19 cellular contexts compared by ENCODE assay signal in the genomic region with DNA sequence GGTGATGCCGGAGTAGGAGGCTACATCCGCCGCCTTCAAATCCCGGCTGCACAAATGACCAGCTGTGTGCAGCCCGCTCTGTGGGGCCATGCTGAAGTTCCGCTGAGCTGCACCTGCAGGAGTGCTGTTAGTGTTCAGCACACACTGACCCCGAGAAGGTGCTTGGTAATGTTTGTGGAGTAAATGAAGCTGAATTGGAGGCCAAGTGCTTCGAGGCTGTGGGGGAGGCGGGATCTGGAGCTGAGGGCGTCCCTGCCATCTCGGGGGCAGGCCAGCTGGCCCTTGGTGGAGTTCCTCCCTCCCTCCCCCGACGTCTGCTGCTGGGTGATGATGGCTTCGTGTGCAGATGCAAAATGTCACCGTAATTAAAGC. TPM values are rescaled to one million over a fixed set of nuclear protein-coding genes. Genes with fewer than 3 reads are reported as not detected.
DNase-seq lines count a peak whose midpoint lies in the region; ATAC-seq, FAIRE-seq and TF ChIP-seq lines count a peak whose summit lies in the region.
"Had no signal": no experiment of that assay in that cellular context is flagged by ENCODE, and none has a peak within 500 bp of the region (broad histone marks: within the 10 kb centered on the region; RNA-seq: fewer than 3 reads in every experiment).

No MANE protein-coding gene starts in this region.

- H3K27ac ChIP-seq in kidney (ENCODE audit: low read depth in 2 of 2, low read length in 2 of 2) (no peak overlapping the region), tibial nerve (no peak overlapping the region)
- H3K27ac ChIP-seq: ascending aorta, prostate gland, testis had no signal

- H3K4me1 ChIP-seq in kidney (ENCODE audit: control insufficient read depth in 1 of 2, insufficient read depth in 1 of 2, low read depth in 1 of 2, low read length in 2 of 2) (peaks cover 0 to 2% of the 10 kb centered on the region in 2 donors), tibial nerve (no peaks in the 10 kb centered on the region)
- H3K4me1 ChIP-seq: ascending aorta, prostate gland had no signal

- H3K27ac Mint-ChIP-seq in HFFc6, result peak overlapping the region; percentile 98
- no peak overlapping the region for H3K27ac Mint-ChIP-seq in effector memory CD8-positive, alpha-beta T cell
- H3K27ac Mint-ChIP-seq: activated T-cell treated with anti-CD3 and anti-CD28 coated beads, Interleukin-2, amount 50 U/mL, for 24 hours; endodermal cell; T-helper 1 cell treated with Interleukin-12 subunit alpha and Interleukin-12 subunit beta and Interleukin-4 antibody, amounts not matched to agents 30 μg/mL and 1 μg/mL, for 36 hours had no signal

- peaks cover 23% of the 10 kb centered on the region for H3K36me3 Mint-ChIP-seq in HFFc6 (ENCODE audit: low read depth)
- no peaks in the 10 kb centered on the region for H3K36me3 Mint-ChIP-seq in effector memory CD8-positive, alpha-beta T cell (ENCODE audit: insufficient read depth)

- TF ChIP-seq CTCF in HFFc6 (IDR thresholded peaks at IDR 0.05), result no peak
- no peak for TF ChIP-seq CTCF in kidney (IDR thresholded peaks at IDR 0.05; ENCODE audit: borderline replicate concordance, extremely low read depth, insufficient read depth)
- TF ChIP-seq CTCF in tibial nerve (IDR thresholded peaks at IDR 0.05), result no peak

- H3K36me3 ChIP-seq in kidney (ENCODE audit: control insufficient read depth in 1 of 2, insufficient read depth in 2 of 2, low read length in 2 of 2) (no peaks in the 10 kb centered on the region), tibial nerve (no peaks in the 10 kb centered on the region)
- H3K36me3 ChIP-seq: ascending aorta, prostate gland had no signal

- TF ChIP-seq EP300 in tibial nerve (IDR thresholded peaks at IDR 0.05), result no peak

- no peak for TF ChIP-seq POLR2A in tibial nerve (IDR thresholded peaks at IDR 0.05)

- FAIRE-seq in kidney (lab: Jason Lieb, UNC) (no peak), HTR-8/SVneo (lab: Jason Lieb, UNC) (no peak)
- FAIRE-seq: islet of Langerhans had no signal

- no peak for ATAC-seq in effector memory CD8-positive, alpha-beta T cell (replicated peaks)

- peaks cover 2 to 11% of the 10 kb centered on the region in 2 donors for H3K9me3 ChIP-seq in kidney (ENCODE audit: control insufficient read depth in 1 of 2, low read length in 2 of 2)
- peaks cover 0 to 20% (median 4%) of the 10 kb centered on the region in 4 donors for H3K9me3 ChIP-seq in tibial nerve
- H3K9me3 ChIP-seq: prostate gland, testis had no signal

- intact Hi-C loops in kidney (cut with DNase I), result no loop called here

- DNase-seq in DMS53 (lab: John Stamatoyannopoulos, UW) (peak; percentile 95), HFFc6 (no peak), NCI-H774 (lab: John Stamatoyannopoulos, UW) (peak; percentile 31), kidney (peak; percentile 45), HTR-8/SVneo (ENCODE audit: insufficient read length, low spot score) (no peak), tibial nerve (ENCODE audit: low spot score in 2 of 2) (no peak), NCI-H2227 treated with DMSO at 0.1 percent for 48 hours (lab: John Stamatoyannopoulos, UW) (no peak)
- DNase-seq in effector memory CD8-positive, alpha-beta T cell, result no peak
- DNase-seq: activated CD4-positive, alpha-beta T cell treated with anti-CD3 and anti-CD28 coated beads, Interleukin-2, amount 50 U/mL, for 48 hours; activated naive CD4-positive, alpha-beta T cell treated with anti-CD3 and anti-CD28 coated beads, Interleukin-2, amount 50 U/mL, for 16 hours; activated T-cell treated with anti-CD3 and anti-CD28 coated beads, Interleukin-2, amount 50 U/mL, for 24 hours; COR-L47; endodermal cell; NCI-H1694; testis had no signal

- H3K9ac ChIP-seq in kidney (ENCODE audit: low read length in 2 of 2), result no peak overlapping the region

- peaks cover 76% of the 10 kb centered on the region for H3K4me1 Mint-ChIP-seq in HFFc6 (ENCODE audit: low read depth)
- no peaks in the 10 kb centered on the region for H3K4me1 Mint-ChIP-seq in effector memory CD8-positive, alpha-beta T cell (ENCODE audit: low read depth in 2 of 2)

- H3K9me3 Mint-ChIP-seq in HFFc6, result peaks cover 18% of the 10 kb centered on the region
- H3K9me3 Mint-ChIP-seq in effector memory CD8-positive, alpha-beta T cell, result peaks cover 3 to 11% of the 10 kb centered on the region in 2 donors

- peaks cover 6% of the 10 kb centered on the region for H3K27me3 Mint-ChIP-seq in HFFc6 (ENCODE audit: insufficient read depth)
- H3K27me3 Mint-ChIP-seq in effector memory CD8-positive, alpha-beta T cell, result peaks cover 33 to 61% of the 10 kb centered on the region in 2 donors

- 53 to 58% methylated on average over 15 of the region's 15 CpGs for WGBS in tibial nerve, 2 donors

- H3K4me3 Mint-ChIP-seq in HFFc6, result no peak overlapping the region; the same call in 1 of the 2 replicates
- H3K4me3 Mint-ChIP-seq in effector memory CD8-positive, alpha-beta T cell, result no peak overlapping the region
- H3K4me3 Mint-ChIP-seq: activated T-cell treated with anti-CD3 and anti-CD28 coated beads, Interleukin-2, amount 50 U/mL, for 24 hours; endodermal cell; T-helper 1 cell treated with Interleukin-12 subunit alpha and Interleukin-12 subunit beta and Interleukin-4 antibody, amounts not matched to agents 30 μg/mL and 1 μg/mL, for 36 hours had no signal

- no peaks in the 10 kb centered on the region for H3K27me3 ChIP-seq in tibial nerve
- H3K27me3 ChIP-seq: ascending aorta, testis had no signal

- H3K4me3 ChIP-seq in kidney (ENCODE audit: low read length in 2 of 2) (no peak overlapping the region), tibial nerve (no peak overlapping the region)
- H3K4me3 ChIP-seq: ascending aorta, prostate gland, testis had no signal

RNA-seq across cellular contexts. Expression of gene KCNF1, which starts 23.2 kb away (rescaled TPM):
- under 1 TPM in 3 of 6 experiments, not detected in 3; 0.14 to 0.26 (median 0.18) TPM for total RNA-seq in HFFc6 (2021; fragmentation: NEBNext Ultra II Directional; extraction: Animal tissue kit (Norgen Biotek cat#: 25700))
- total RNA-seq in kidney (0.63 TPM), tibial nerve (under 1 TPM in 2 of 4 donors, not detected in 2; 0.22 to 0.42 TPM)
- polyA plus RNA-seq in kidney (ENCODE audit: insufficient read depth, low read depth, low replicate concordance), result 0.67 TPM
- total RNA-seq: ascending aorta had no signal

Comparison
In these comparisons a context has a peak if more than half of its experiments do, and no peak if none do; other contexts are left out.
1. DNase-seq: peak in DMS53 (single experiment), NCI-H774 (single experiment) and kidney (single experiment); none in HFFc6 (single experiment), HTR-8/SVneo (single experiment), tibial nerve (0 of 2), NCI-H2227 treated with DMSO at 0.1 percent for 48 hours (single experiment) and effector memory CD8-positive, alpha-beta T cell (0 of 3).